16 cellular contexts compared by ENCODE assay signal in the genomic region with DNA sequence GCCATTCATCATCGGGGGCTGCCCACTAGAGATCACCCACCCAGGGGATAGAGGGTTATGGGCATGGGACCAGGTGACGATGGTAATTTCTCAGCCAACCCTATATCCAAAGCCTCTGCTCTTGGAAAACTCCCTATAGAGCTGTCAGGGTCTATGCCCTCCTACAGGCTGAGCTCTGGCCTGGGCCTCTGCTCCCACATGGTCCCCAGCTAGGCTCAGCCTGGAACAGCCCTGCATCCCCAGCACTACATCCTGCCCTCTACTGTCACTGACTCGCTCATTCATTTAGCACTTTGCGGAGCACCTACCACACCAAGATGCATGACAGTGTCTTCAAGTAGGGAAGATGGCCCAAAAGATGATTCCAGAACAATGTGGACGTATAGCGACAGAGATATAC. TPM values are rescaled to one million over a fixed set of nuclear protein-coding genes. Genes with fewer than 3 reads are reported as not detected.
"Had no signal": no experiment of that assay in that cellular context is flagged by ENCODE, and none has a peak within 500 bp of the region (broad histone marks: within the 10 kb centered on the region; RNA-seq: fewer than 3 reads in every experiment).

No MANE protein-coding gene starts in this region.

- H3K27ac Mint-ChIP-seq: memory B cell, T-helper 17 cell had no signal

- H3K27ac ChIP-seq: colonic mucosa, ovary, stomach, thoracic aorta had no signal

- H3K4me3 ChIP-seq: colonic mucosa, ovary, stomach, thoracic aorta had no signal

- H3K36me3 ChIP-seq: colonic mucosa, ovary, stomach, thoracic aorta had no signal

- H3K9me3 Mint-ChIP-seq: memory B cell had no signal

- H3K27me3 ChIP-seq: colonic mucosa, stomach had no signal

- H3K9me3 ChIP-seq: colonic mucosa, ovary, stomach, thoracic aorta had no signal

- H3K4me1 ChIP-seq: colonic mucosa had no signal

- H3K36me3 Mint-ChIP-seq: memory B cell had no signal

- H3K4me3 Mint-ChIP-seq: memory B cell, T-helper 17 cell had no signal

- ATAC-seq: T-helper 17 cell had no signal

- DNase-seq: activated CD4-positive, alpha-beta T cell treated with anti-CD3 and anti-CD28 coated beads, Interleukin-2, amount 50 U/mL, for 4 hours; activated gamma-delta T cell treated with Interleukin-2 at 50 U/mL for 16 hours; activated T-cell treated with anti-CD3 and anti-CD28 coated beads, Interleukin-2, amount 50 U/mL, for 1 hour; colonic mucosa; effector CD4-positive, alpha-beta T cell; foreskin melanocyte; head of caudate nucleus; stimulated activated CD4-positive, alpha-beta T cell treated with anti-CD3 and anti-CD28 coated beads, Interleukin-4, amount 100 ng/mL, for 1 hour; stimulated activated CD8-positive, alpha-beta memory T cell treated with anti-CD3 and anti-CD28 coated beads, Interleukin-4, amount 100 ng/mL, for 48 hours; stomach; T-helper 17 cell had no signal

RNA-seq across cellular contexts. Expression of a gene that starts 45.0 kb away (rescaled TPM):
- total RNA-seq: cardiac septum, T-helper 17 cell, urinary bladder had no signal
